ENCODE assay signal across 5 cellular contexts in genomic region chr6:141000917-141001316, GRCh38.
"Had no signal": no experiment of that assay in that cellular context is flagged by ENCODE, and none has a peak within 500 bp of the region (broad histone marks: within the 10 kb centered on the region; RNA-seq: fewer than 3 reads in every experiment).

No MANE protein-coding gene starts in this region.

- DNase-seq: IMR-90, KBM-7, KG1 had no signal

- H3K4me3 ChIP-seq: K562 had no signal

- H3K27ac ChIP-seq: HL-60 had no signal
